In genomic region chr19:43983544-43983911, GRCh38 we compare ENCODE assay signal across 8 cellular contexts. TPM values are rescaled to one million over a fixed set of nuclear protein-coding genes. Genes with fewer than 3 reads are reported as not detected.
A peak's percentile ranks its signal among the peaks of the same experiment; 100 is the strongest.
DNase-seq lines count a peak whose midpoint lies in the region; ATAC-seq, FAIRE-seq and TF ChIP-seq lines count a peak whose summit lies in the region.

No MANE protein-coding gene starts in this region.

- H2AFZ ChIP-seq in HepG2 (ENCODE audit: low read length): peak overlapping the region; percentile 85

- CTCF ChIA-PET in HepG2 (lab: Yijun Ruan, JAX; ENCODE audit: low intra/inter-chr PET ratio, low total read pairs): no interaction called here

- H3K79me2 ChIP-seq in HepG2 (ENCODE audit: insufficient read depth, low read length): no peaks in the 10 kb centered on the region

- H3K9me3 ChIP-seq in left ventricle myocardium inferior (replicated peaks) (peaks cover 46% of the 10 kb centered on the region), HepG2 (ENCODE audit: low read length) (no peaks in the 10 kb centered on the region)

- no peak for TF ChIP-seq RAD21 in HepG2 (CRISPR knock-in tag; IDR thresholded peaks at IDR 0.05)

- BruUV-seq in HepG2 (replicated peaks; lab: Mats Ljungman, UMichigan): no TSS peak

- peak overlapping the region; percentile 68 for H3K4me2 ChIP-seq in HepG2 (ENCODE audit: low read depth, low read length)

- H3K27me3 ChIP-seq in left ventricle myocardium inferior (ENCODE audit: low read depth) (no peaks in the 10 kb centered on the region), HepG2 (ENCODE audit: control insufficient read depth in 1 of 2, insufficient read depth in 2 of 2, low read length in 2 of 2) (no peaks in the 10 kb centered on the region; a peak in 1 of 5 replicates)

- no peak for TF ChIP-seq POLR2A in HepG2 (IDR thresholded peaks at IDR 0.05; ENCODE audit: insufficient read depth in 1 of 2, low read depth in 2 of 2, low read length in 2 of 2)

- H3K4me3 ChIP-seq in left ventricle myocardium inferior: peak overlapping the region; percentile 80
- H3K4me3 ChIP-seq in HepG2 (replicated peaks in 1 of 3; ENCODE audit: insufficient read depth in 1 of 3, low read depth in 2 of 3, low read length in 3 of 3): peak overlapping the region; percentile 67 to 79 (median 78)
- H3K4me3 ChIP-seq in urinary bladder (ENCODE audit: low read depth, low read length): peak overlapping the region; percentile 82

- in situ Hi-C loops in HepG2 (cut with HindIII; ENCODE audit: extremely low pct_ligation_motif_present, low pct_unique_long_range_greater_than_20kb): no loop called here

- TF ChIP-seq CTCF in left ventricle myocardium inferior (IDR thresholded peaks at IDR 0.05; ENCODE audit: borderline replicate concordance) (no peak), VCaP (conservative IDR thresholded peaks at IDR 0.05) (no peak), HepG2 (CRISPR knock-in tag; IDR thresholded peaks at IDR 0.05) (no peak)

- WGBS in HepG2 (ENCODE audit: low lambda C conversion rate): 63% methylated on average over 2 of the region's 2 CpGs
- WGBS in urinary bladder: 73% methylated on average over 2 of the region's 2 CpGs

- H3K9ac ChIP-seq in HepG2 (ENCODE audit: insufficient read depth, low read depth, low read length): peak overlapping the region; percentile 73; the same call in 1 of the 2 replicates

- H4K20me1 ChIP-seq in HepG2 (ENCODE audit: insufficient read depth, low read length): no peaks in the 10 kb centered on the region

- POLR2A ChIA-PET in HepG2 (lab: Yijun Ruan, JAX): no interaction called here

- peak overlapping the region; percentile 84 for H3K27ac ChIP-seq in left ventricle myocardium inferior (replicated peaks)
- H3K27ac ChIP-seq in VCaP: peak overlapping the region; percentile 60; the same call in 1 of the 2 replicates
- H3K27ac ChIP-seq in HepG2 (ENCODE audit: extremely low read length, insufficient read depth, low read length): no peak overlapping the region
- no peak overlapping the region for H3K27ac ChIP-seq in urinary bladder (ENCODE audit: low read depth)

- peaks cover 4% of the 10 kb centered on the region for H3K36me3 ChIP-seq in left ventricle myocardium inferior
- H3K36me3 ChIP-seq in HepG2 (replicated peaks in 1 of 2; ENCODE audit: control insufficient read depth in 1 of 2, insufficient read depth in 2 of 2, low read length in 2 of 2): no peaks in the 10 kb centered on the region
- H3K36me3 ChIP-seq in urinary bladder (ENCODE audit: insufficient read depth): no peaks in the 10 kb centered on the region

- no peak for DNase-seq in left ventricle myocardium inferior
- no peak for DNase-seq in Right ventricle myocardium superior
- DNase-seq in HepG2 (ENCODE audit: low spot score): no peak
- DNase-seq in GM03348 (ENCODE audit: low spot score): no peak
- DNase-seq in HuH-7 (ENCODE audit: low spot score): no peak
- no peak for DNase-seq in iPS-NIHi11 (ENCODE audit: low spot score)

- intact Hi-C loops in left ventricle myocardium inferior (cut with micrococcal nuclease) (no loop called here), Right ventricle myocardium superior (cut with DNase I) (no loop called here), HepG2 (cut with micrococcal nuclease; ENCODE audit: unreplicated experiment) (loop anchor here (10.0 kb wide), 1 partner anchor 111 kb away; the partner anchor contains the start of gene ZNF224)

- no peak for ATAC-seq in Right ventricle myocardium superior (ENCODE audit: poor library complexity)
- no peak for ATAC-seq in HepG2

- H3K4me1 ChIP-seq in left ventricle myocardium inferior (peaks cover 21% of the 10 kb centered on the region), HepG2 (ENCODE audit: insufficient read depth, low read length) (no peaks in the 10 kb centered on the region), urinary bladder (ENCODE audit: insufficient read depth) (no peaks in the 10 kb centered on the region)

- FAIRE-seq in HepG2 (lab: Jason Lieb, UNC): no peak

- no peak for TF ChIP-seq EP300 in HepG2 (IDR thresholded peaks at IDR 0.05; ENCODE audit: low read depth in 2 of 2, low read length in 2 of 2)
- no peak for TF ChIP-seq EP300 in HepG2 (CRISPR knock-in tag; IDR thresholded peaks at IDR 0.05; ENCODE audit: borderline replicate concordance)

RNA-seq across cellular contexts. Expression of gene ZNF155, which starts 0.5 kb away (rescaled TPM):
- total RNA-seq in left ventricle myocardium inferior (7.3 TPM), Right ventricle myocardium superior (6.5 TPM), HepG2 (2016; rRNA removed; fragmentation: Illumina TruSeq; extraction: Trizol) (2.8 and 3.6 TPM in 2 replicates), urinary bladder (14.1 TPM)
- total RNA-seq in HepG2 (2016; cell fraction: cytosol; rRNA removed; fragmentation: Illumina TruSeq; extraction: Trizol; ENCODE audit: low read depth): 0.71 and 0.88 TPM in 2 replicates
- total RNA-seq in HepG2 (2016; cell fraction: insoluble cytoplasmic fraction; rRNA removed; fragmentation: Illumina TruSeq; extraction: Trizol): 2.6 and 3.2 TPM in 2 replicates
- total RNA-seq in HepG2 (2016; cell fraction: membrane; rRNA removed; fragmentation: Illumina TruSeq; extraction: Trizol): 1.9 and 2.9 TPM in 2 replicates
- 4.7 and 4.9 TPM in 2 replicates for total RNA-seq in HepG2 (2016; cell fraction: nucleus; rRNA removed; fragmentation: Illumina TruSeq; extraction: Trizol)
- polyA plus RNA-seq in HepG2 (2011; rRNA removed) (2.3 and 2.5 TPM in 2 replicates), urinary bladder (5.6 TPM)
- polyA plus RNA-seq in HepG2 (2011; cell fraction: cytosol; rRNA removed): 0.66 and 0.96 TPM in 2 replicates
- 2.4 and 3.5 TPM in 2 replicates for polyA plus RNA-seq in HepG2 (2011; cell fraction: nucleus; rRNA removed)
- 2.1 and 2.7 TPM in 2 replicates for polyA plus RNA-seq in HepG2 (2012)
- polyA plus RNA-seq in HepG2 (2016; cell fraction: cytosol; fragmentation: Illumina TruSeq; extraction: Trizol; ENCODE audit: low read depth): 0.25 and 0.43 TPM in 2 replicates
- 2.1 and 3.0 TPM in 2 replicates for polyA plus RNA-seq in HepG2 (2016; cell fraction: insoluble cytoplasmic fraction; fragmentation: Illumina TruSeq; extraction: Trizol; ENCODE audit: low read depth)
- 0.54 and 0.83 TPM in 2 replicates for polyA plus RNA-seq in HepG2 (2016; cell fraction: membrane; fragmentation: Illumina TruSeq; extraction: Trizol; ENCODE audit: low read depth)
- polyA plus RNA-seq in HepG2 (2016; cell fraction: nucleus; fragmentation: Illumina TruSeq; extraction: Trizol; ENCODE audit: insufficient read depth, low read depth): 6.7 and 6.8 TPM in 2 replicates
- polyA minus RNA-seq in HepG2 (2011; rRNA and poly(A)+ RNA removed; ENCODE audit: low replicate concordance): 1.2 and 2.0 TPM in 2 replicates
- polyA minus RNA-seq in HepG2 (2011; cell fraction: cytosol; rRNA and poly(A)+ RNA removed): 0.88 and 1.8 TPM in 2 replicates
- polyA minus RNA-seq in HepG2 (2011; cell fraction: nucleus; rRNA and poly(A)+ RNA removed): 5.2 and 9.3 TPM in 2 replicates

RNA-seq across cellular contexts. Expression of gene ZNF230, which starts 19.2 kb away (rescaled TPM):
- total RNA-seq in left ventricle myocardium inferior: 3.5 TPM
- total RNA-seq in Right ventricle myocardium superior: 2.7 TPM
- total RNA-seq in HepG2 (2016; rRNA removed; fragmentation: Illumina TruSeq; extraction: Trizol): 5.5 and 6.0 TPM in 2 replicates
- total RNA-seq in HepG2 (2016; cell fraction: cytosol; rRNA removed; fragmentation: Illumina TruSeq; extraction: Trizol; ENCODE audit: low read depth): 1.1 and 1.6 TPM in 2 replicates
- total RNA-seq in HepG2 (2016; cell fraction: insoluble cytoplasmic fraction; rRNA removed; fragmentation: Illumina TruSeq; extraction: Trizol): 4.5 and 5.1 TPM in 2 replicates
- 2.8 and 3.3 TPM in 2 replicates for total RNA-seq in HepG2 (2016; cell fraction: membrane; rRNA removed; fragmentation: Illumina TruSeq; extraction: Trizol)
- 5.5 and 6.0 TPM in 2 replicates for total RNA-seq in HepG2 (2016; cell fraction: nucleus; rRNA removed; fragmentation: Illumina TruSeq; extraction: Trizol)
- 2.4 TPM in 2 replicates for polyA plus RNA-seq in HepG2 (2011; rRNA removed)
- 0.86 and 1.4 TPM in 2 replicates for polyA plus RNA-seq in HepG2 (2011; cell fraction: cytosol; rRNA removed)
- 2.3 and 3.8 TPM in 2 replicates for polyA plus RNA-seq in HepG2 (2011; cell fraction: nucleus; rRNA removed)
- polyA plus RNA-seq in HepG2 (2012): 1.7 and 2.8 TPM in 2 replicates
- polyA plus RNA-seq in HepG2 (2016; cell fraction: cytosol; fragmentation: Illumina TruSeq; extraction: Trizol; ENCODE audit: low read depth): 0.20 and 0.24 TPM in 2 replicates
- polyA plus RNA-seq in HepG2 (2016; cell fraction: insoluble cytoplasmic fraction; fragmentation: Illumina TruSeq; extraction: Trizol; ENCODE audit: low read depth): 3.5 and 4.2 TPM in 2 replicates
- polyA plus RNA-seq in HepG2 (2016; cell fraction: membrane; fragmentation: Illumina TruSeq; extraction: Trizol; ENCODE audit: low read depth): 0.80 and 1.0 TPM in 2 replicates
- 8.9 TPM in 2 replicates for polyA plus RNA-seq in HepG2 (2016; cell fraction: nucleus; fragmentation: Illumina TruSeq; extraction: Trizol; ENCODE audit: insufficient read depth, low read depth)
- polyA minus RNA-seq in HepG2 (2011; rRNA and poly(A)+ RNA removed; ENCODE audit: low replicate concordance): 1.9 and 4.8 TPM in 2 replicates
- polyA minus RNA-seq in HepG2 (2011; cell fraction: cytosol; rRNA and poly(A)+ RNA removed): 1.1 and 2.4 TPM in 2 replicates
- 4.6 and 5.7 TPM in 2 replicates for polyA minus RNA-seq in HepG2 (2011; cell fraction: nucleus; rRNA and poly(A)+ RNA removed)
- total RNA-seq in urinary bladder: 9.9 TPM
- polyA plus RNA-seq in urinary bladder: 4.0 TPM

RNA-seq across cellular contexts. Expression of gene ZNF221, which starts 32.5 kb away (rescaled TPM):
- total RNA-seq in left ventricle myocardium inferior: 3.7 TPM
- total RNA-seq in Right ventricle myocardium superior: 3.6 TPM
- 3.4 and 4.5 TPM in 2 replicates for total RNA-seq in HepG2 (2016; rRNA removed; fragmentation: Illumina TruSeq; extraction: Trizol)
- 0.51 and 0.71 TPM in 2 replicates for total RNA-seq in HepG2 (2016; cell fraction: cytosol; rRNA removed; fragmentation: Illumina TruSeq; extraction: Trizol; ENCODE audit: low read depth)
- 3.4 and 3.9 TPM in 2 replicates for total RNA-seq in HepG2 (2016; cell fraction: insoluble cytoplasmic fraction; rRNA removed; fragmentation: Illumina TruSeq; extraction: Trizol)
- total RNA-seq in HepG2 (2016; cell fraction: membrane; rRNA removed; fragmentation: Illumina TruSeq; extraction: Trizol): 1.6 and 1.7 TPM in 2 replicates
- 6.2 TPM in 2 replicates for total RNA-seq in HepG2 (2016; cell fraction: nucleus; rRNA removed; fragmentation: Illumina TruSeq; extraction: Trizol)
- polyA plus RNA-seq in HepG2 (2011; rRNA removed): 0.40 and 0.48 TPM in 2 replicates
- 0.17 and 0.35 TPM in 2 replicates for polyA plus RNA-seq in HepG2 (2011; cell fraction: cytosol; rRNA removed)
- polyA plus RNA-seq in HepG2 (2011; cell fraction: nucleus; rRNA removed): 1.0 and 2.0 TPM in 2 replicates
- polyA plus RNA-seq in HepG2 (2012): 0.73 and 1.4 TPM in 2 replicates
- 0.12 TPM in 1 of 2 replicates, not detected in the other for polyA plus RNA-seq in HepG2 (2016; cell fraction: cytosol; fragmentation: Illumina TruSeq; extraction: Trizol; ENCODE audit: low read depth)
- 0.53 and 0.87 TPM in 2 replicates for polyA plus RNA-seq in HepG2 (2016; cell fraction: insoluble cytoplasmic fraction; fragmentation: Illumina TruSeq; extraction: Trizol; ENCODE audit: low read depth)
- not detected in 2 replicates for polyA plus RNA-seq in HepG2 (2016; cell fraction: membrane; fragmentation: Illumina TruSeq; extraction: Trizol; ENCODE audit: low read depth)
- polyA plus RNA-seq in HepG2 (2016; cell fraction: nucleus; fragmentation: Illumina TruSeq; extraction: Trizol; ENCODE audit: insufficient read depth, low read depth): 3.3 and 3.4 TPM in 2 replicates
- 0.40 and 1.2 TPM in 2 replicates for polyA minus RNA-seq in HepG2 (2011; rRNA and poly(A)+ RNA removed; ENCODE audit: low replicate concordance)
- 1.6 and 1.9 TPM in 2 replicates for polyA minus RNA-seq in HepG2 (2011; cell fraction: cytosol; rRNA and poly(A)+ RNA removed)
- polyA minus RNA-seq in HepG2 (2011; cell fraction: nucleus; rRNA and poly(A)+ RNA removed): 8.4 and 13.6 TPM in 2 replicates
- total RNA-seq in urinary bladder: 14.6 TPM
- polyA plus RNA-seq in urinary bladder: 2.0 TPM

RNA-seq across cellular contexts. Expression of gene ZNF222, which starts 41.7 kb away (rescaled TPM):
- total RNA-seq in left ventricle myocardium inferior (4.6 TPM), Right ventricle myocardium superior (2.9 TPM), HepG2 (2016; rRNA removed; fragmentation: Illumina TruSeq; extraction: Trizol) (6.1 and 6.2 TPM in 2 replicates), urinary bladder (9.2 TPM)
- 3.1 and 3.3 TPM in 2 replicates for total RNA-seq in HepG2 (2016; cell fraction: cytosol; rRNA removed; fragmentation: Illumina TruSeq; extraction: Trizol; ENCODE audit: low read depth)
- 6.0 and 7.2 TPM in 2 replicates for total RNA-seq in HepG2 (2016; cell fraction: insoluble cytoplasmic fraction; rRNA removed; fragmentation: Illumina TruSeq; extraction: Trizol)
- total RNA-seq in HepG2 (2016; cell fraction: membrane; rRNA removed; fragmentation: Illumina TruSeq; extraction: Trizol): 5.8 and 6.4 TPM in 2 replicates
- 3.9 and 4.8 TPM in 2 replicates for total RNA-seq in HepG2 (2016; cell fraction: nucleus; rRNA removed; fragmentation: Illumina TruSeq; extraction: Trizol)
- polyA plus RNA-seq in HepG2 (2011; rRNA removed) (2.2 TPM in 2 replicates), urinary bladder (5.3 TPM)
- polyA plus RNA-seq in HepG2 (2011; cell fraction: cytosol; rRNA removed): 1.1 and 3.2 TPM in 2 replicates
- polyA plus RNA-seq in HepG2 (2011; cell fraction: nucleus; rRNA removed): 2.9 and 3.3 TPM in 2 replicates
- polyA plus RNA-seq in HepG2 (2012): 2.9 and 3.4 TPM in 2 replicates
- 0.82 and 1.3 TPM in 2 replicates for polyA plus RNA-seq in HepG2 (2016; cell fraction: cytosol; fragmentation: Illumina TruSeq; extraction: Trizol; ENCODE audit: low read depth)
- 4.0 and 4.9 TPM in 2 replicates for polyA plus RNA-seq in HepG2 (2016; cell fraction: insoluble cytoplasmic fraction; fragmentation: Illumina TruSeq; extraction: Trizol; ENCODE audit: low read depth)
- 0.93 and 1.3 TPM in 2 replicates for polyA plus RNA-seq in HepG2 (2016; cell fraction: membrane; fragmentation: Illumina TruSeq; extraction: Trizol; ENCODE audit: low read depth)
- polyA plus RNA-seq in HepG2 (2016; cell fraction: nucleus; fragmentation: Illumina TruSeq; extraction: Trizol; ENCODE audit: insufficient read depth, low read depth): 6.0 and 8.8 TPM in 2 replicates
- 1.6 and 3.2 TPM in 2 replicates for polyA minus RNA-seq in HepG2 (2011; rRNA and poly(A)+ RNA removed; ENCODE audit: low replicate concordance)
- polyA minus RNA-seq in HepG2 (2011; cell fraction: cytosol; rRNA and poly(A)+ RNA removed): 1.1 and 1.3 TPM in 2 replicates
- 4.0 and 7.8 TPM in 2 replicates for polyA minus RNA-seq in HepG2 (2011; cell fraction: nucleus; rRNA and poly(A)+ RNA removed)

RNA-seq across cellular contexts. Expression of gene ZNF45, which starts 48.4 kb away (rescaled TPM):
- total RNA-seq in left ventricle myocardium inferior (6.4 TPM), Right ventricle myocardium superior (6.1 TPM), HepG2 (2016; rRNA removed; fragmentation: Illumina TruSeq; extraction: Trizol) (11.3 and 13.0 TPM in 2 replicates), urinary bladder (33.1 TPM)
- 1.8 and 1.9 TPM in 2 replicates for total RNA-seq in HepG2 (2016; cell fraction: cytosol; rRNA removed; fragmentation: Illumina TruSeq; extraction: Trizol; ENCODE audit: low read depth)
- 11.6 and 15.8 TPM in 2 replicates for total RNA-seq in HepG2 (2016; cell fraction: insoluble cytoplasmic fraction; rRNA removed; fragmentation: Illumina TruSeq; extraction: Trizol)
- 5.1 and 6.6 TPM in 2 replicates for total RNA-seq in HepG2 (2016; cell fraction: membrane; rRNA removed; fragmentation: Illumina TruSeq; extraction: Trizol)
- total RNA-seq in HepG2 (2016; cell fraction: nucleus; rRNA removed; fragmentation: Illumina TruSeq; extraction: Trizol): 11.7 and 14.4 TPM in 2 replicates
- polyA plus RNA-seq in HepG2 (2011; rRNA removed) (2.4 and 2.8 TPM in 2 replicates), urinary bladder (7.3 TPM)
- 1.7 and 2.0 TPM in 2 replicates for polyA plus RNA-seq in HepG2 (2011; cell fraction: cytosol; rRNA removed)
- 3.3 and 4.8 TPM in 2 replicates for polyA plus RNA-seq in HepG2 (2011; cell fraction: nucleus; rRNA removed)
- 3.0 and 3.8 TPM in 2 replicates for polyA plus RNA-seq in HepG2 (2012)
- polyA plus RNA-seq in HepG2 (2016; cell fraction: cytosol; fragmentation: Illumina TruSeq; extraction: Trizol; ENCODE audit: low read depth): 0.66 and 0.70 TPM in 2 replicates
- 8.4 and 8.8 TPM in 2 replicates for polyA plus RNA-seq in HepG2 (2016; cell fraction: insoluble cytoplasmic fraction; fragmentation: Illumina TruSeq; extraction: Trizol; ENCODE audit: low read depth)
- polyA plus RNA-seq in HepG2 (2016; cell fraction: membrane; fragmentation: Illumina TruSeq; extraction: Trizol; ENCODE audit: low read depth): 2.1 and 3.1 TPM in 2 replicates
- 12.8 and 15.1 TPM in 2 replicates for polyA plus RNA-seq in HepG2 (2016; cell fraction: nucleus; fragmentation: Illumina TruSeq; extraction: Trizol; ENCODE audit: insufficient read depth, low read depth)
- 3.1 and 11.3 TPM in 2 replicates for polyA minus RNA-seq in HepG2 (2011; rRNA and poly(A)+ RNA removed; ENCODE audit: low replicate concordance)
- 1.3 and 3.2 TPM in 2 replicates for polyA minus RNA-seq in HepG2 (2011; cell fraction: cytosol; rRNA and poly(A)+ RNA removed)
- 10.9 and 14.5 TPM in 2 replicates for polyA minus RNA-seq in HepG2 (2011; cell fraction: nucleus; rRNA and poly(A)+ RNA removed)

Comparison
In these comparisons a context has a peak if more than half of its experiments do, and no peak if none do; other contexts are left out.
1. H3K27ac ChIP-seq: peak in left ventricle myocardium inferior (single experiment) and VCaP (single experiment); none in HepG2 (single experiment) and urinary bladder (single experiment).
2. Peak in every context shown above with its lines, with median percentiles within 50 percentile points of each other: H3K4me3 ChIP-seq.